In the genomic region with DNA sequence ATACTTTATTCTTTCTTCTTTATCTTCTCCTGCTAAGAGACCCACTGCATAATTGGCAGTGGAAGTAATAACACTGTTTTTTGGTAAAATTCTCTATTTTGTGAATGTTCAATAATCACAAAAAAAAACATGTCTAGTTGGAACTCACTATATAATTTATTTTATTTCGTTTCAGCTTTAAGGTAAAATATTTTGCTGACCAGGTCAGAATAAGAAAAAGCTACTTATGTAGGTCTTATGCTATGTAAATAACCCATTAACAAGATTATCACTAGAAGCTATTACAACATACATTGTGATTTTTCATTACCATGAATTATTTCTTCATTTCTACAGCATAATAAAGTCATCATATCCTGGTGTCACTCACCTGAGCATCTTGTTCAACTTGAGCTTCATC, we compare ENCODE assay signal across 2 cellular contexts.
TF ChIP-seq lines count a peak whose summit lies in the region.

No MANE protein-coding gene starts in this region.

TF ChIP-seq in HepG2, 621 proteins besides CTCF, POLR2A, EP300 and RAD21:
- TF ChIP-seq KLF6 (CRISPR knock-in tag; IDR thresholded peaks at IDR 0.05) (no peak), MAFK (conservative IDR thresholded peaks at IDR 0.05 in 1 of 2, IDR thresholded peaks at IDR 0.05 in 1 of 2; ENCODE audit: low read length in 2 of 2) (peak; percentile 25 to 61; a peak in 2 of 4 replicates), MAFF (IDR thresholded peaks at IDR 0.05; ENCODE audit: low read depth, low read length) (0 out of 2 replicates have a peak, but pooled peaks have one; percentile 49), CENPX (CRISPR knock-in tag; IDR thresholded peaks at IDR 0.05) (no peak)
TF ChIP-seq in HepG2: peak in this region for 2.

TF ChIP-seq in K562, 482 proteins besides CTCF, POLR2A, EP300 and RAD21:
- TF ChIP-seq HDAC2 (IDR thresholded peaks at IDR 0.05) (no peak), MTA2 (IDR thresholded peaks at IDR 0.05; ENCODE audit: low read depth) (no peak), ZNF316 (IDR thresholded peaks at IDR 0.05) (peak; percentile 56; the same call in 1 of the 2 replicates), RERE (CRISPR knock-in tag; IDR thresholded peaks at IDR 0.05; ENCODE audit: borderline replicate concordance) (no peak), MAFG (tag; conservative IDR thresholded peaks at IDR 0.05) (0 out of 2 replicates have a peak, but pooled peaks have one; percentile 14)
- TF ChIP-seq, protein P1, sequence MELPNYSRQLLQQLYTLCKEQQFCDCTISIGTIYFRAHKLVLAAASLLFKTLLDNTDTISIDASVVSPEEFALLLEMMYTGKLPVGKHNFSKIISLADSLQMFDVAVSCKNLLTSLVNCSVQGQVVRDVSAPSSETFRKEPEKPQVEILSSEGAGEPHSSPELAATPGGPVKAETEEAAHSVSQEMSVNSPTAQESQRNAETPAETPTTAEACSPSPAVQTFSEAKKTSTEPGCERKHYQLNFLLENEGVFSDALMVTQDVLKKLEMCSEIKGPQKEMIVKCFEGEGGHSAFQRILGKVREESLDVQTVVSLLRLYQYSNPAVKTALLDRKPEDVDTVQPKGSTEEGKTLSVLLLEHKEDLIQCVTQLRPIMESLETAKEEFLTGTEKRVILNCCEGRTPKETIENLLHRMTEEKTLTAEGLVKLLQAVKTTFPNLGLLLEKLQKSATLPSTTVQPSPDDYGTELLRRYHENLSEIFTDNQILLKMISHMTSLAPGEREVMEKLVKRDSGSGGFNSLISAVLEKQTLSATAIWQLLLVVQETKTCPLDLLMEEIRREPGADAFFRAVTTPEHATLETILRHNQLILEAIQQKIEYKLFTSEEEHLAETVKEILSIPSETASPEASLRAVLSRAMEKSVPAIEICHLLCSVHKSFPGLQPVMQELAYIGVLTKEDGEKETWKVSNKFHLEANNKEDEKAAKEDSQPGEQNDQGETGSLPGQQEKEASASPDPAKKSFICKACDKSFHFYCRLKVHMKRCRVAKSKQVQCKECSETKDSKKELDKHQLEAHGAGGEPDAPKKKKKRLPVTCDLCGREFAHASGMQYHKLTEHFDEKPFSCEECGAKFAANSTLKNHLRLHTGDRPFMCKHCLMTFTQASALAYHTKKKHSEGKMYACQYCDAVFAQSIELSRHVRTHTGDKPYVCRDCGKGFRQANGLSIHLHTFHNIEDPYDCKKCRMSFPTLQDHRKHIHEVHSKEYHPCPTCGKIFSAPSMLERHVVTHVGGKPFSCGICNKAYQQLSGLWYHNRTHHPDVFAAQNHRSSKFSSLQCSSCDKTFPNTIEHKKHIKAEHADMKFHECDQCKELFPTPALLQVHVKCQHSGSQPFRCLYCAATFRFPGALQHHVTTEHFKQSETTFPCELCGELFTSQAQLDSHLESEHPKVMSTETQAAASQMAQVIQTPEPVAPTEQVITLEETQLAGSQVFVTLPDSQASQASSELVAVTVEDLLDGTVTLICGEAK (IDR thresholded peaks at IDR 0.05), result no peak
- TF ChIP-seq, protein P1 (CRISPR knock-in tag; IDR thresholded peaks at IDR 0.05), result no peak
TF ChIP-seq in K562: peak in this region for 2.
